ENCODE assay signal across 8 cellular contexts in the genomic region with DNA sequence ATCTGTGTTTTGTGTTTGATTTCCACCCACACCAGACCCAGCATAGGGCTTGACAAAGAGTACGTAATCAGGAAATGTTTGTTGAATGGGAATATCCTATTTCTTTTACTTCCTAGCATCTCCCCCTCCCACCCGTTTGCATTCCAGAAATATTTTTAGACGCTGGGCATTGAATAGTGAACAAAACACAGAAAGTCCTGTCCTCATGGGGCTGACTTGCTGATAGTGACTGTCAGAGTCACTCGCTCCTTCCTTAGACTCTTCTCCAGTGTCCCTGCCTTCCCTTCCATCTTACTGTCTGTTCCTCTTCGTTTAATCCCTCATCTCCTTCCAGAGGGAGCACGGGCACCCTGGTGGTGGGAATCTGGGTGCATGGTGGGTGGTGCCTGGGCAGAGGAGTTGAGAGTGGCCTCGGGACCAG. TPM values are rescaled to one million over a fixed set of nuclear protein-coding genes. Genes with fewer than 3 reads are reported as not detected.
A peak's percentile ranks its signal among the peaks of the same experiment; 100 is the strongest.
DNase-seq lines count a peak whose midpoint lies in the region; ATAC-seq, FAIRE-seq and TF ChIP-seq lines count a peak whose summit lies in the region.

No MANE protein-coding gene starts in this region.

- H3K27me3 Mint-ChIP-seq in immature natural killer cell (ENCODE audit: low read depth in 3 of 3) = peaks cover 10 to 12% (median 12%) of the 10 kb centered on the region in 3 donors

- no peak for ATAC-seq in activated naive CD4-positive, alpha-beta T cell treated with anti-CD3 and anti-CD28 coated beads, Interleukin-2, amount 50 U/mL, for 72 hours

- H3K36me3 ChIP-seq in testis (ENCODE audit: low read depth, missing control alignments) = no peaks in the 10 kb centered on the region

- H3K27me3 ChIP-seq in HL-60 (ENCODE audit: insufficient read depth, poor library complexity, severe bottlenecking) = no peaks in the 10 kb centered on the region
- H3K27me3 ChIP-seq in testis = no peaks in the 10 kb centered on the region

- H3K9me3 Mint-ChIP-seq in activated naive CD4-positive, alpha-beta T cell treated with anti-CD3 and anti-CD28 coated beads, Interleukin-2, amount 50 U/mL, for 72 hours = no peaks in the 10 kb centered on the region
- no peaks in the 10 kb centered on the region for H3K9me3 Mint-ChIP-seq in immature natural killer cell

- peak overlapping the region; percentile 89 for H3K27ac ChIP-seq in HL-60 (replicated peaks)
- H3K27ac ChIP-seq in testis = peak overlapping the region; percentile 70 to 84

- peak overlapping the region; percentile 96 to 98 for H3K27ac Mint-ChIP-seq in activated naive CD4-positive, alpha-beta T cell treated with anti-CD3 and anti-CD28 coated beads, Interleukin-2, amount 50 U/mL, for 72 hours
- H3K27ac Mint-ChIP-seq in immature natural killer cell = peak overlapping the region; percentile 92 to 97 (median 95)

- 13 to 22% methylated on average over 7 of the region's 7 CpGs for WGBS in testis, 2 donors

- no peaks in the 10 kb centered on the region for H3K9me3 ChIP-seq in testis

- intact Hi-C loops in testis (cut with DNase I; ENCODE audit: low total_unique reads) = loop anchor here (10.0 kb wide), 1 partner anchor 72 kb away; a partner anchor contains a TSS

- H3K4me3 Mint-ChIP-seq in immature natural killer cell = peak overlapping the region; percentile 92 to 96 (median 94)

- TF ChIP-seq CTCF in AG09309 (IDR thresholded peaks at IDR 0.05; ENCODE audit: control insufficient read depth, insufficient read depth, low read depth, low read length, missing control alignments) (peak; percentile 46), HL-60 (IDR thresholded peaks at IDR 0.05; ENCODE audit: insufficient read depth, low read length) (no peak), testis (IDR thresholded peaks at IDR 0.05) (peak in 2 of 3 experiments; percentile 17 to 29), GM10266 (IDR thresholded peaks at IDR 0.05; ENCODE audit: control insufficient read depth, insufficient read depth, low read depth, missing control alignments) (no peak)

- peaks cover 37 to 40% of the 10 kb centered on the region in 2 donors for H3K36me3 Mint-ChIP-seq in activated naive CD4-positive, alpha-beta T cell treated with anti-CD3 and anti-CD28 coated beads, Interleukin-2, amount 50 U/mL, for 72 hours
- H3K36me3 Mint-ChIP-seq in immature natural killer cell = peaks cover 0 to 5% (median 3%) of the 10 kb centered on the region in 3 donors

- FAIRE-seq in H54 (lab: Jason Lieb, UNC) = no peak

- TF ChIP-seq POLR2A in testis (IDR thresholded peaks at IDR 0.05) (no peak), H54 (IDR thresholded peaks at IDR 0.05; ENCODE audit: low read depth, low read length) (no peak)

- H3K4me1 ChIP-seq in testis = peaks cover 21% of the 10 kb centered on the region

- H3K4me3 ChIP-seq in AG09309 (ENCODE audit: control insufficient read depth, low read depth, low read length) (peak overlapping the region; percentile 90), HL-60 (replicated peaks; ENCODE audit: insufficient read depth, low read length) (peak overlapping the region; percentile 91), testis (peak overlapping the region; percentile 75 to 83)

- DNase-seq in AG09309 (ENCODE audit: low read depth) (no peak), HL-60 (ENCODE audit: low read depth in 1 of 2, low spot score in 1 of 2) (peak in 1 of 2 experiments; percentile 16), immature natural killer cell (no peak), testis (no peak), GM10266 (ENCODE audit: extremely low spot score) (no peak), epidermal melanocyte (ENCODE audit: insufficient read length, low spot score) (no peak), H54 (ENCODE audit: insufficient read length, low spot score) (no peak)
- no peak for DNase-seq in activated naive CD4-positive, alpha-beta T cell treated with anti-CD3 and anti-CD28 coated beads, Interleukin-2, amount 50 U/mL, for 72 hours (ENCODE audit: low spot score in 2 of 2)

- peaks cover 35 to 37% of the 10 kb centered on the region in 2 donors for H3K4me1 Mint-ChIP-seq in immature natural killer cell

RNA-seq across cellular contexts. Expression of a gene that starts 0.5 kb away (rescaled TPM):
- 1 to 10 TPM; 3.6 to 7.4 TPM for total RNA-seq in activated naive CD4-positive, alpha-beta T cell treated with anti-CD3 and anti-CD28 coated beads, Interleukin-2, amount 50 U/mL, for 72 hours
- polyA plus RNA-seq in immature natural killer cell = 10 to 100 TPM in 2 of 3 donors, 1 to 10 TPM in 1; 8.1 to 13.8 (median 12.1) TPM
- total RNA-seq in testis = 10 to 100 TPM; 12.9 to 18.2 TPM
- 12.8 TPM for polyA plus RNA-seq in testis (ENCODE audit: insufficient read depth, low read depth, low replicate concordance)

RNA-seq across cellular contexts. Expression of a gene that starts 53.6 kb away (rescaled TPM):
- total RNA-seq in activated naive CD4-positive, alpha-beta T cell treated with anti-CD3 and anti-CD28 coated beads, Interleukin-2, amount 50 U/mL, for 72 hours = under 1 TPM in 1 of 2 donors, not detected in 1; 0.23 TPM
- not detected for polyA plus RNA-seq in immature natural killer cell
- total RNA-seq in testis = under 1 TPM; 0.37 to 0.87 TPM
- polyA plus RNA-seq in testis (ENCODE audit: insufficient read depth, low read depth, low replicate concordance) = 0.78 TPM

Comparison
In these comparisons a context has a peak if more than half of its experiments do, and no peak if none do; other contexts are left out.
1. CTCF ChIP-seq: peak in AG09309 (single experiment) and testis (2 of 3); none in HL-60 (single experiment) and GM10266 (single experiment).
2. Peak in every context shown above with its lines, with median percentiles within 50 percentile points of each other: H3K4me3 ChIP-seq.